In genomic region chr1:78286686-78287085, GRCh38 we compare ENCODE assay signal across 22 cellular contexts.
DNase-seq lines count a peak whose midpoint lies in the region; ATAC-seq and TF ChIP-seq lines count a peak whose summit lies in the region.
"Had no signal": no experiment of that assay in that cellular context is flagged by ENCODE, and none has a peak within 500 bp of the region (broad histone marks: within the 10 kb centered on the region; RNA-seq: fewer than 3 reads in every experiment).

No MANE protein-coding gene starts in this region.

- H3K27ac ChIP-seq in mammary epithelial cell (ENCODE audit: insufficient read depth, low read depth, low read length) (no peak overlapping the region), prostate gland (no peak overlapping the region)
- H3K27ac ChIP-seq: coronary artery, heart right ventricle, KMS-11 had no signal

- CTCF ChIA-PET in mammary epithelial cell (lab: Charles Lee; ENCODE audit: low non-redundant PET) = no interaction called here

- DNase-seq in Daoy (ENCODE audit: low read depth) (peak; percentile 42), MG63 (peak; percentile 87), mammary epithelial cell (peak; percentile 48), fibroblast of villous mesenchyme (ENCODE audit: low read depth) (peak; percentile 87), NCI-H146 (lab: John Stamatoyannopoulos, UW) (no peak), immature natural killer cell (no peak), prostate gland (ENCODE audit: low spot score) (no peak)
- DNase-seq: activated CD4-positive, alpha-beta T cell treated with anti-CD3 and anti-CD28 coated beads for 48 hours; activated naive CD4-positive, alpha-beta T cell treated with Interleukin-2 at 50 U/mL for 16 hours; CD4-positive, alpha-beta T cell; DMS53; H9; heart right ventricle; mesendoderm; NCI-H1417; nephron progenitor cell; posterior cingulate gyrus; RPMI8226; stimulated activated CD4-positive, alpha-beta T cell treated with anti-CD3 and anti-CD28 coated beads, Interleukin-2, amount 100 ng/mL, for 48 hours had no signal

- H3K4me3 ChIP-seq in MG63 = no peak overlapping the region
- no peak overlapping the region for H3K4me3 ChIP-seq in mammary epithelial cell (replicated peaks in 1 of 3; ENCODE audit: insufficient read depth in 1 of 3, low read depth in 2 of 3, low read length in 3 of 3)
- H3K4me3 ChIP-seq in fibroblast of villous mesenchyme (ENCODE audit: low read depth, low read length) = no peak overlapping the region
- no peak overlapping the region for H3K4me3 ChIP-seq in prostate gland
- H3K4me3 ChIP-seq: coronary artery, heart right ventricle had no signal

- H3K9me3 ChIP-seq in MG63 (no peaks in the 10 kb centered on the region), mammary epithelial cell (replicated peaks; ENCODE audit: insufficient read depth, low read length) (no peaks in the 10 kb centered on the region), prostate gland (no peaks in the 10 kb centered on the region)
- H3K9me3 ChIP-seq: heart right ventricle had no signal

- H3K9me3 Mint-ChIP-seq in immature natural killer cell = peaks cover 0 to 11% (median 4%) of the 10 kb centered on the region in 6 donors
- H3K9me3 Mint-ChIP-seq: CD4-positive, alpha-beta T cell had no signal

- H3K27me3 ChIP-seq in MG63 (no peaks in the 10 kb centered on the region), mammary epithelial cell (ENCODE audit: insufficient read depth, low read length) (no peaks in the 10 kb centered on the region), prostate gland (replicated peaks; ENCODE audit: insufficient read depth) (no peaks in the 10 kb centered on the region)
- H3K27me3 ChIP-seq: heart right ventricle had no signal

- in situ Hi-C loops in mammary epithelial cell (cut with MboI; ENCODE audit: low sequenced_read_pairs in 2 of 2) = no loop called here

- no peak overlapping the region for H3K27ac Mint-ChIP-seq in immature natural killer cell
- H3K27ac Mint-ChIP-seq: CD4-positive, alpha-beta T cell; H9; nephron progenitor cell had no signal

- H3K79me2 ChIP-seq in mammary epithelial cell (ENCODE audit: insufficient read depth, low read length) = no peaks in the 10 kb centered on the region

- H3K4me1 ChIP-seq in mammary epithelial cell (ENCODE audit: insufficient read depth, low read length) = peaks cover 6% of the 10 kb centered on the region
- H3K4me1 ChIP-seq in prostate gland (replicated peaks) = no peaks in the 10 kb centered on the region
- H3K4me1 ChIP-seq: heart right ventricle had no signal

- intact Hi-C loops in mammary epithelial cell (cut with micrococcal nuclease) (no loop called here), prostate gland (cut with DNase I) (no loop called here)

- H3K4me1 Mint-ChIP-seq in immature natural killer cell = no peaks in the 10 kb centered on the region
- H3K4me1 Mint-ChIP-seq: H9 had no signal

- TF ChIP-seq CTCF in mammary epithelial cell (conservative IDR thresholded peaks at IDR 0.05 in 1 of 2, IDR thresholded peaks at IDR 0.05 in 1 of 2; ENCODE audit: extremely low read depth in 1 of 2, insufficient read depth in 1 of 2, low read depth in 1 of 2, low read length in 2 of 2) = no peak
- no peak for TF ChIP-seq CTCF in fibroblast of villous mesenchyme (IDR thresholded peaks at IDR 0.05; ENCODE audit: insufficient read depth, low read depth, low read length)
- TF ChIP-seq CTCF in prostate gland (IDR thresholded peaks at IDR 0.05) = no peak

- H3K27me3 Mint-ChIP-seq in immature natural killer cell (ENCODE audit: low read depth in 3 of 3) = peaks cover 0 to 2% (median 0%) of the 10 kb centered on the region in 3 donors

- dilution Hi-C loops in mammary epithelial cell (cut with HindIII; ENCODE audit: low sequenced_read_pairs) = loop anchor here (5.0 kb wide), 1 partner anchor 41 kb away; no protein-coding TSS in a partner anchor

- peak overlapping the region; percentile 17 for H2AFZ ChIP-seq in mammary epithelial cell (ENCODE audit: low read depth, low read length)

- no peak overlapping the region for H3K9ac ChIP-seq in mammary epithelial cell (ENCODE audit: insufficient read depth, low read length)
- H3K9ac ChIP-seq: KMS-11 had no signal

- no peak overlapping the region for H3K4me3 Mint-ChIP-seq in immature natural killer cell
- H3K4me3 Mint-ChIP-seq: CD4-positive, alpha-beta T cell; H9; nephron progenitor cell had no signal

- H3K36me3 Mint-ChIP-seq in immature natural killer cell = no peaks in the 10 kb centered on the region

- no peak for ATAC-seq in GM19463 (IDR thresholded peaks at IDR 0.05; ENCODE audit: unreplicated experiment)
- ATAC-seq: heart right ventricle had no signal

- no peaks in the 10 kb centered on the region for H3K36me3 ChIP-seq in MG63
- no peaks in the 10 kb centered on the region for H3K36me3 ChIP-seq in mammary epithelial cell (ENCODE audit: insufficient read depth, low read length)
- H3K36me3 ChIP-seq in prostate gland = no peaks in the 10 kb centered on the region
- H3K36me3 ChIP-seq: heart right ventricle had no signal

- WGBS in mammary epithelial cell (ENCODE audit: low coverage, missing lambda C conversion rate) = 73% methylated on average over 3 of the region's 3 CpGs
- WGBS in prostate gland = 80% methylated on average over 3 of the region's 3 CpGs

- H4K20me1 ChIP-seq in mammary epithelial cell (ENCODE audit: insufficient read depth, low read length) = no peaks in the 10 kb centered on the region

- H3K4me2 ChIP-seq in mammary epithelial cell (ENCODE audit: insufficient read depth, low read depth, low read length) = no peak overlapping the region
- H3K4me2 ChIP-seq: KMS-11 had no signal

- TF ChIP-seq POLR2A in prostate gland (IDR thresholded peaks at IDR 0.05) = no peak

- BruUV-seq in mammary epithelial cell (replicated peaks; lab: Mats Ljungman, UMichigan) = no TSS peak

Comparison
In these comparisons a context has a peak if more than half of its experiments do, and no peak if none do; other contexts are left out.
1. DNase-seq: peak in Daoy (single experiment), MG63 (single experiment), mammary epithelial cell (single experiment) and fibroblast of villous mesenchyme (single experiment); none in NCI-H146 (single experiment), immature natural killer cell (0 of 3) and prostate gland (single experiment).